In the genomic region with DNA sequence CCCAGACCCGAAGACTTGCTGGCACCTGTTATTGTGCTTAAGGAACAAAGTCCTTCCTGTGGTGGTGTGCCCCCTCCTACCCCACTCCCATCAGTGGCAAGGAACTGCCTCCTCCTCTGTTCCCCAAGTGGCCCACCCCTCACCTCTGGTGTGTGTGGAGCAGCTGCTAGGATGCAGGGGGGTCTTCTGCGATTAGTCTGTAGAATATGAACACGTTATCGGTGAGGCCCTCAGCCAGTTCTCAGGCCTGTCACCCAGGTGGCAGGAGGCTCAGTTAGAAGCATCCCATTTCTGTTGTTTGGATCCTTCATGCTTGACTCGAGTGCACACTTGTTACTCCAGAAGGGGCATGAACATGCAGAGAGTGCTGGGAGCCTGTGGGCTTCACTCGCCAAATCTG, we compare ENCODE assay signal across 20 cellular contexts.
"Had no signal": no experiment of that assay in that cellular context is flagged by ENCODE, and none has a peak within 500 bp of the region (broad histone marks: within the 10 kb centered on the region; RNA-seq: fewer than 3 reads in every experiment).

No MANE protein-coding gene starts in this region.

- H3K4me1 Mint-ChIP-seq: immature natural killer cell had no signal

- H3K4me3 ChIP-seq: lower lobe of right lung, neural progenitor cell, prostate gland, testis had no signal

- H3K9me3 ChIP-seq: lower lobe of right lung, prostate gland, testis had no signal

- H3K27ac Mint-ChIP-seq: activated B cell treated with CpG ODN at 0.5 μM for 24 hours, neural progenitor cell had no signal

- ATAC-seq: activated CD4-positive, alpha-beta T cell treated with anti-CD3 and anti-CD28 coated beads for 36 hours; esophagus mucosa; left lobe of liver; lower lobe of right lung had no signal

- H3K27ac ChIP-seq: lower lobe of right lung, neural progenitor cell, prostate gland, testis had no signal

- H3K27me3 ChIP-seq: neural progenitor cell, testis had no signal

- H3K36me3 ChIP-seq: lower lobe of right lung, neural progenitor cell, prostate gland had no signal

- H3K4me3 Mint-ChIP-seq: activated B cell treated with CpG ODN at 0.5 μM for 24 hours; activated CD4-positive, alpha-beta memory T cell treated with anti-CD3 and anti-CD28 coated beads for 36 hours; activated CD4-positive, alpha-beta T cell treated with anti-CD3 and anti-CD28 coated beads for 36 hours; immature natural killer cell; naive B cell; neural progenitor cell had no signal

- DNase-seq: activated B cell treated with CpG ODN at 0.5 μM for 24 hours; activated CD4-positive, alpha-beta memory T cell treated with anti-CD3 and anti-CD28 coated beads for 36 hours; activated CD4-positive, alpha-beta T cell treated with anti-CD3 and anti-CD28 coated beads for 36 hours; activated naive CD4-positive, alpha-beta T cell treated with Interleukin-2 at 50 U/mL for 16 hours; central memory CD4-positive, alpha-beta T cell; effector memory CD4-positive, alpha-beta T cell; foreskin melanocyte; immature natural killer cell; lower lobe of right lung; mesendoderm; naive B cell; stimulated activated CD4-positive, alpha-beta T cell treated with anti-CD3 and anti-CD28 coated beads, Interleukin-4, amount 100 ng/mL, for 1 hour; stimulated activated naive CD4-positive, alpha-beta T cell; T-helper 9 cell; testis; trophoblast cell had no signal

- H3K27me3 Mint-ChIP-seq: activated B cell treated with CpG ODN at 0.5 μM for 24 hours; activated CD4-positive, alpha-beta memory T cell treated with anti-CD3 and anti-CD28 coated beads for 36 hours; activated CD4-positive, alpha-beta T cell treated with anti-CD3 and anti-CD28 coated beads for 36 hours; naive B cell had no signal

- H3K4me1 ChIP-seq: lower lobe of right lung, neural progenitor cell, prostate gland, testis had no signal

- H3K9me3 Mint-ChIP-seq: activated B cell treated with CpG ODN at 0.5 μM for 24 hours; activated CD4-positive, alpha-beta memory T cell treated with anti-CD3 and anti-CD28 coated beads for 36 hours; immature natural killer cell; naive B cell; neural progenitor cell had no signal
